In genomic region chr16:53211253-53211652, GRCh38 we compare ENCODE assay signal across 12 cellular contexts.
DNase-seq lines count a peak whose midpoint lies in the region; ATAC-seq and TF ChIP-seq lines count a peak whose summit lies in the region.
"Had no signal": no experiment of that assay in that cellular context is flagged by ENCODE, and none has a peak within 500 bp of the region (broad histone marks: within the 10 kb centered on the region; RNA-seq: fewer than 3 reads in every experiment).

No MANE protein-coding gene starts in this region.

- H3K4me3 ChIP-seq in GM23338: no peak overlapping the region
- H3K4me3 ChIP-seq in SK-N-MC: peak overlapping the region; percentile 83
- H3K4me3 ChIP-seq in fibroblast of pulmonary artery (replicated peaks; ENCODE audit: low read depth, low read length): peak overlapping the region; percentile 62
- H3K4me3 ChIP-seq in retinal pigment epithelial cell (ENCODE audit: low read length): peak overlapping the region; percentile 52

- peaks cover 17% of the 10 kb centered on the region; the same call in 2 of the 3 replicates for H3K4me1 Mint-ChIP-seq in GM23338

- H3K27ac ChIP-seq in GM23338 (ENCODE audit: low read depth): no peak overlapping the region
- H3K27ac ChIP-seq in SK-N-MC: no peak overlapping the region
- H3K27ac ChIP-seq in substantia nigra (ENCODE audit: low read depth, low read length, poor library complexity, severe bottlenecking): no peak overlapping the region

- no peaks in the 10 kb centered on the region for H3K27me3 Mint-ChIP-seq in GM23338 (ENCODE audit: insufficient read depth, low read depth, poor library complexity)

- H3K4me1 ChIP-seq in GM23338 (ENCODE audit: insufficient read depth): 0 out of 2 replicates have a peak, but pooled peaks cover 4% of the 10 kb centered on the region

- no peaks in the 10 kb centered on the region for H3K9me3 Mint-ChIP-seq in GM23338

- no peaks in the 10 kb centered on the region for H3K9me2 ChIP-seq in GM23338 (ENCODE audit: insufficient read depth)

- TF ChIP-seq CTCF in GM23338 (conservative IDR thresholded peaks at IDR 0.05; ENCODE audit: low read depth in 2 of 2) (no peak), fibroblast of pulmonary artery (IDR thresholded peaks at IDR 0.05; ENCODE audit: low read length, missing control alignments) (no peak), retinal pigment epithelial cell (conservative IDR thresholded peaks at IDR 0.05; ENCODE audit: low read depth, low read length) (no peak)

- peaks cover 45% of the 10 kb centered on the region for H3K36me3 Mint-ChIP-seq in GM23338 (ENCODE audit: low read depth)

- peak overlapping the region; percentile 88 for H3K9ac ChIP-seq in SK-N-MC (ENCODE audit: insufficient read length)

- H3K79me2 ChIP-seq in GM23338 (replicated peaks; ENCODE audit: insufficient read depth): peaks cover 14% of the 10 kb centered on the region; the same call in 1 of the 2 replicates

- no peak overlapping the region for H3K4me2 ChIP-seq in GM23338

- DNase-seq in GM23338 (ENCODE audit: low spot score) (no peak), SK-N-MC (ENCODE audit: low read depth, low spot score) (no peak), fibroblast of pulmonary artery (ENCODE audit: low read depth) (no peak), retinal pigment epithelial cell (ENCODE audit: low read depth) (no peak), GM19240 (ENCODE audit: insufficient read length, low spot score) (no peak), substantia nigra (lab: John Stamatoyannopoulos, UW) (no peak), left lobe of liver (ENCODE audit: low spot score) (no peak)
- DNase-seq: activated naive CD4-positive, alpha-beta T cell; HCEC 1CT; NCI-H2081; T1000 had no signal

- H3F3A ChIP-seq in GM23338 (replicated peaks; ENCODE audit: low read depth): no peaks in the 10 kb centered on the region

- H3K27me3 ChIP-seq in GM23338 (ENCODE audit: insufficient read depth): no peaks in the 10 kb centered on the region

- H3K36me3 ChIP-seq in GM23338 (ENCODE audit: insufficient read depth) (no peaks in the 10 kb centered on the region), SK-N-MC (ENCODE audit: insufficient read depth, low read length) (no peaks in the 10 kb centered on the region)

- H3K9me3 ChIP-seq in SK-N-MC (ENCODE audit: low read depth, low read length): no peaks in the 10 kb centered on the region

- no peak overlapping the region for H2AFZ ChIP-seq in GM23338

- no peak overlapping the region for H3K27ac Mint-ChIP-seq in GM23338

- H3K4me3 Mint-ChIP-seq in GM23338: peak overlapping the region; percentile 66

- ATAC-seq in GM23338 (no peak), HG03469 (IDR thresholded peaks at IDR 0.05; ENCODE audit: unreplicated experiment) (no peak), left lobe of liver (no peak)

- H4K20me1 ChIP-seq in GM23338 (replicated peaks; ENCODE audit: insufficient read depth): no peaks in the 10 kb centered on the region

TF ChIP-seq in GM23338, 12 proteins besides CTCF, POLR2A, EP300 and RAD21:
- no peak for TF ChIP-seq ZNF331 (CRISPR knock-in tag; IDR thresholded peaks at IDR 0.05; ENCODE audit: low read depth)
- TF ChIP-seq NANOG (IDR thresholded peaks at IDR 0.05; ENCODE audit: borderline replicate concordance): no peak
- TF ChIP-seq EZH2 (IDR thresholded peaks at IDR 0.05; ENCODE audit: low read depth, unreplicated experiment): no peak
- no peak for TF ChIP-seq JUNB (IDR thresholded peaks at IDR 0.05; ENCODE audit: unreplicated experiment)
- TF ChIP-seq EZH2phosphoT487 (IDR thresholded peaks at IDR 0.05; ENCODE audit: unreplicated experiment): no peak
- no peak for TF ChIP-seq POLR2AphosphoS5 (IDR thresholded peaks at IDR 0.05; ENCODE audit: low read depth)
- no peak for TF ChIP-seq STAT1 (IDR thresholded peaks at IDR 0.05; ENCODE audit: unreplicated experiment)
- TF ChIP-seq CREB1 (CRISPR knock-in tag; IDR thresholded peaks at IDR 0.05; ENCODE audit: low read depth): no peak
- no peak for TF ChIP-seq ZNF114 (CRISPR knock-in tag; IDR thresholded peaks at IDR 0.05)
